In the genomic region with DNA sequence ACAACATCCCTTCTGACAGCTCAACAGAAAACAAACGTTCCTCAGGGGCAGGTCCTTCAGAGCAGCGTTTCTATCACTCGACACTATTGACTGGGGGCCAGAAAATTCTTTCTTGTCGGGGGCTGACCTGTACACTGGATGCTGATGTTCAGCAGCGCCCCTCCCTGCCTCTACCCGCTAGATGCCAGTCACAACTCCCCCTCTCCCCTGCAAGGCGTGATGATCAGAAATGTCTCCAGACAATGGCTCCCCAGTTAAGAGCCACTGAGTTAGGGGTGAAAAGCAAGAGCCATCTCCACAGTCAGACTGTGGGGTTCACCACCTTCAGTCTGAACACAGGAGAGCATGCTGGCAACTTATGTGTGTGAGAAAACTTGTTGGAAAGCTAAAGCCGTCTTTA, we compare ENCODE assay signal across 15 cellular contexts. TPM values are rescaled to one million over a fixed set of nuclear protein-coding genes. Genes with fewer than 3 reads are reported as not detected.
DNase-seq lines count a peak whose midpoint lies in the region; ATAC-seq and TF ChIP-seq lines count a peak whose summit lies in the region.
"Had no signal": no experiment of that assay in that cellular context is flagged by ENCODE, and none has a peak within 500 bp of the region (broad histone marks: within the 10 kb centered on the region; RNA-seq: fewer than 3 reads in every experiment).

No MANE protein-coding gene starts in this region.

- TF ChIP-seq CTCF in CD4-positive, alpha-beta T cell (IDR thresholded peaks at IDR 0.05), result no peak
- no peak for TF ChIP-seq CTCF in Peyer's patch (IDR thresholded peaks at IDR 0.05)

- H3K4me1 ChIP-seq in Karpas-422 (ENCODE audit: low read length) (peaks cover 16% of the 10 kb centered on the region), Peyer's patch (peaks cover 0 to 25% (median 0%) of the 10 kb centered on the region in 4 donors)
- peaks cover 22 to 89% of the 10 kb centered on the region in 2 donors for H3K4me1 ChIP-seq in naive thymus-derived CD4-positive, alpha-beta T cell (ENCODE audit: control insufficient read depth in 2 of 2, insufficient read depth in 2 of 2, low read length in 2 of 2)

- ATAC-seq in CD4-positive, alpha-beta T cell (ENCODE audit: poor library complexity), result no peak
- ATAC-seq in naive thymus-derived CD4-positive, alpha-beta T cell, result no peak
- ATAC-seq in HG03521 (IDR thresholded peaks at IDR 0.05; ENCODE audit: unreplicated experiment) (no peak), HG03159 (IDR thresholded peaks at IDR 0.05; ENCODE audit: unreplicated experiment) (no peak)
- ATAC-seq: mucosa of descending colon had no signal

- H3K4me3 ChIP-seq in Karpas-422 (ENCODE audit: low read length), result peak overlapping the region; percentile 41; the same call in 1 of the 2 replicates
- H3K4me3 ChIP-seq in naive thymus-derived CD4-positive, alpha-beta T cell (ENCODE audit: low read length), result no peak overlapping the region
- peak overlapping the region in 1 of 4 donors; percentile 13 for H3K4me3 ChIP-seq in Peyer's patch
- H3K4me3 ChIP-seq: MG63, mucosa of descending colon had no signal

- H3K79me2 ChIP-seq in Karpas-422 (ENCODE audit: low read length), result no peaks in the 10 kb centered on the region

- peak overlapping the region; percentile 36 for H3K9ac ChIP-seq in Karpas-422 (ENCODE audit: low read length)

- no peaks in the 10 kb centered on the region for H4K20me1 ChIP-seq in Karpas-422 (ENCODE audit: insufficient read depth, low read depth, low read length)

- peak overlapping the region; percentile 66 for H3K4me2 ChIP-seq in Karpas-422 (ENCODE audit: low read depth, low read length, poor library complexity, severe bottlenecking)

- intact Hi-C loops in CD4-positive, alpha-beta T cell (cut with DNase I, micrococcal nuclease), result no loop called here
- intact Hi-C loops in naive thymus-derived CD4-positive, alpha-beta T cell (cut with micrococcal nuclease), result loop anchor here (2.0 to 5.0 kb wide), 3 partner anchors 31 to 39 kb away; no protein-coding TSS in a partner anchor

- H3K36me3 ChIP-seq in Karpas-422 (ENCODE audit: insufficient read depth, low read length), result no peaks in the 10 kb centered on the region
- peaks cover 0 to 14% (median 0%) of the 10 kb centered on the region in 3 experiments for H3K36me3 ChIP-seq in naive thymus-derived CD4-positive, alpha-beta T cell (ENCODE audit: control insufficient read depth in 2 of 3, insufficient read depth in 3 of 3, low read length in 3 of 3)
- no peaks in the 10 kb centered on the region for H3K36me3 ChIP-seq in Peyer's patch
- H3K36me3 ChIP-seq: MG63 had no signal

- H3K4me1 Mint-ChIP-seq in CD4-positive, alpha-beta T cell (ENCODE audit: low read depth), result peaks cover 97% of the 10 kb centered on the region
- peaks cover 55 to 100% (median 94%) of the 10 kb centered on the region in 7 donors for H3K4me1 Mint-ChIP-seq in naive thymus-derived CD4-positive, alpha-beta T cell

- H2AFZ ChIP-seq in Karpas-422 (ENCODE audit: low read length), result peak overlapping the region; percentile 33; the same call in 1 of the 2 replicates

- CTCF ChIA-PET in CD4-positive, alpha-beta T cell (lab: Charles Lee), result interaction anchor here (0.8 to 2.6 kb wide), 2 partner anchors 11 to 19 kb away, joined by 3 to 8 read pairs; no protein-coding TSS in a partner anchor
- CTCF ChIA-PET in naive thymus-derived CD4-positive, alpha-beta T cell (lab: Charles Lee), result no interaction called here

- H3K9me2 ChIP-seq in Karpas-422 (replicated peaks; ENCODE audit: insufficient read depth, low read length), result no peaks in the 10 kb centered on the region

- peak overlapping the region; percentile 1 for H3K27ac ChIP-seq in CD4-positive, alpha-beta T cell (ENCODE audit: low read depth, low read length)
- no peak overlapping the region for H3K27ac ChIP-seq in Karpas-422 (ENCODE audit: low read length)
- H3K27ac ChIP-seq in caudate nucleus (ENCODE audit: low read depth, low read length), result peak overlapping the region; percentile 58
- peak overlapping the region; percentile 63 for H3K27ac ChIP-seq in naive thymus-derived CD4-positive, alpha-beta T cell (ENCODE audit: low read depth, low read length)
- peak overlapping the region in 1 of 4 donors; percentile 47 for H3K27ac ChIP-seq in Peyer's patch

- peak overlapping the region; percentile 64 for H3K4me3 Mint-ChIP-seq in CD4-positive, alpha-beta T cell
- peak overlapping the region; percentile 35 to 89 (median 66) for H3K4me3 Mint-ChIP-seq in naive thymus-derived CD4-positive, alpha-beta T cell

- POLR2A ChIA-PET in CD4-positive, alpha-beta T cell (lab: Charles Lee), result interaction anchor here (0.7 to 5.0 kb wide), 3 partner anchors 11 to 272 kb away, joined by 3 to 34 read pairs (median 3); partner anchors contain the start of gene FAM151B
- POLR2A ChIA-PET in naive thymus-derived CD4-positive, alpha-beta T cell (lab: Charles Lee), result interaction anchor here (0.7 to 6.1 kb wide), 8 partner anchors 11 to 64 kb away, joined by 3 to 64 read pairs (median 4); partner anchors contain the start of gene SERINC5

- DNase-seq in CD4-positive, alpha-beta T cell, result no peak
- DNase-seq in Karpas-422, result no peak
- no peak for DNase-seq in caudate nucleus (lab: John Stamatoyannopoulos, UW)
- DNase-seq in naive thymus-derived CD4-positive, alpha-beta T cell, result no peak
- DNase-seq in NCI-H2171 treated with DMSO at 0.1 percent for 48 hours (lab: John Stamatoyannopoulos, UW), result no peak
- no peak for DNase-seq in Peyer's patch
- DNase-seq: activated CD4-positive, alpha-beta T cell treated with anti-CD3 and anti-CD28 coated beads for 4 hours; amniotic stem cell; dermis blood vessel endothelial cell; MG63; mucosa of descending colon; NCI-H2171; stimulated activated CD4-positive, alpha-beta T cell treated with anti-CD3 and anti-CD28 coated beads, Interleukin-1b, Interleukin-23, amount 100 ng/mL, for 48 hours had no signal

- H3K27me3 Mint-ChIP-seq in CD4-positive, alpha-beta T cell, result no peaks in the 10 kb centered on the region
- H3K27me3 Mint-ChIP-seq in naive thymus-derived CD4-positive, alpha-beta T cell, result no peaks in the 10 kb centered on the region

- H3K27ac Mint-ChIP-seq in CD4-positive, alpha-beta T cell, result peak overlapping the region; percentile 96
- peak overlapping the region; percentile 65 to 99 (median 90) for H3K27ac Mint-ChIP-seq in naive thymus-derived CD4-positive, alpha-beta T cell

- H3K9me3 Mint-ChIP-seq in CD4-positive, alpha-beta T cell, result peaks cover 2% of the 10 kb centered on the region
- peaks cover 0 to 5% (median 0%) of the 10 kb centered on the region in 11 donors for H3K9me3 Mint-ChIP-seq in naive thymus-derived CD4-positive, alpha-beta T cell

- peaks cover 70% of the 10 kb centered on the region for H3K36me3 Mint-ChIP-seq in CD4-positive, alpha-beta T cell (ENCODE audit: low read depth)
- H3K36me3 Mint-ChIP-seq in naive thymus-derived CD4-positive, alpha-beta T cell, result peaks cover 14 to 43% (median 27%) of the 10 kb centered on the region in 5 donors

- no peak for TF ChIP-seq POLR2A in Peyer's patch (IDR thresholded peaks at IDR 0.05)

- H3K27me3 ChIP-seq in CD4-positive, alpha-beta T cell (ENCODE audit: control insufficient read depth, insufficient read depth, low read length), result no peaks in the 10 kb centered on the region
- no peaks in the 10 kb centered on the region for H3K27me3 ChIP-seq in Karpas-422 (ENCODE audit: low read length)
- H3K27me3 ChIP-seq in naive thymus-derived CD4-positive, alpha-beta T cell (ENCODE audit: control insufficient read depth in 2 of 2, insufficient read depth in 2 of 2, low read length in 2 of 2), result no peaks in the 10 kb centered on the region
- H3K27me3 ChIP-seq in Peyer's patch, result no peaks in the 10 kb centered on the region
- H3K27me3 ChIP-seq: MG63 had no signal

- H3K9me3 ChIP-seq in CD4-positive, alpha-beta T cell (ENCODE audit: control insufficient read depth, low read length), result no peaks in the 10 kb centered on the region
- H3K9me3 ChIP-seq in Karpas-422 (ENCODE audit: low read length) (no peaks in the 10 kb centered on the region), Peyer's patch (no peaks in the 10 kb centered on the region)
- H3K9me3 ChIP-seq in naive thymus-derived CD4-positive, alpha-beta T cell (ENCODE audit: control insufficient read depth in 2 of 3, low read length in 3 of 3), result no peaks in the 10 kb centered on the region
- H3K9me3 ChIP-seq: MG63, mucosa of descending colon had no signal

RNA-seq across cellular contexts. Expression of gene SERINC5, which starts 39.8 kb away (rescaled TPM):
- total RNA-seq in CD4-positive, alpha-beta T cell, result 100 to 1,000 TPM; 115 to 123 TPM
- total RNA-seq in Karpas-422 (2014; rRNA removed; shearing (Covaris generic); ENCODE audit: low replicate concordance), result 2.6 and 4.4 TPM in 2 replicates
- 100 to 1,000 TPM in 4 of 5 experiments, 10 to 100 TPM in 1; 71.2 to 164 (median 163) TPM for total RNA-seq in naive thymus-derived CD4-positive, alpha-beta T cell
- 10 to 100 TPM; 34.3 to 34.9 TPM for polyA plus RNA-seq in naive thymus-derived CD4-positive, alpha-beta T cell
- 10 to 100 TPM; 22.3 to 40.9 (median 30.3) TPM for total RNA-seq in Peyer's patch

Comparison
In these comparisons a context has a peak if more than half of its experiments do, and no peak if none do; other contexts are left out.
1. intact Hi-C loops: an anchor here in naive thymus-derived CD4-positive, alpha-beta T cell (2.0 to 5.0 kb wide); none called in CD4-positive, alpha-beta T cell.